In genomic region chr1:84701366-84701765, GRCh38 we compare ENCODE assay signal across 1 cellular context.
TF ChIP-seq lines count a peak whose summit lies in the region.

No MANE protein-coding gene starts in this region.

TF ChIP-seq in IMR-90, 13 proteins besides CTCF, POLR2A, EP300 and RAD21:
- no peak for TF ChIP-seq MAZ (IDR thresholded peaks at IDR 0.05; ENCODE audit: borderline replicate concordance, low read depth, low read length)
- TF ChIP-seq RFX5 (IDR thresholded peaks at IDR 0.05; ENCODE audit: low read depth, low read length), result no peak
- no peak for TF ChIP-seq USF2 (IDR thresholded peaks at IDR 0.05; ENCODE audit: low read depth, low read length)
- TF ChIP-seq NFE2L2 (IDR thresholded peaks at IDR 0.05; ENCODE audit: low read depth, low read length), result no peak
- no peak for TF ChIP-seq BHLHE40 (IDR thresholded peaks at IDR 0.05; ENCODE audit: low read depth, low read length)
- no peak for TF ChIP-seq FOS (IDR thresholded peaks at IDR 0.05; ENCODE audit: low read depth, low read length)
- no peak for TF ChIP-seq MXI1 (IDR thresholded peaks at IDR 0.05; ENCODE audit: borderline replicate concordance, low read depth, low read length)
- TF ChIP-seq CHD1 (IDR thresholded peaks at IDR 0.05; ENCODE audit: low read depth, low read length), result no peak
- TF ChIP-seq RCOR1 (IDR thresholded peaks at IDR 0.05; ENCODE audit: insufficient replicate concordance, low read length), result no peak
- no peak for TF ChIP-seq SMC3 (IDR thresholded peaks at IDR 0.05; ENCODE audit: low read depth, low read length)
- TF ChIP-seq CEBPB (IDR thresholded peaks at IDR 0.05; ENCODE audit: low read depth, low read length), result no peak
- TF ChIP-seq MAFK (IDR thresholded peaks at IDR 0.05; ENCODE audit: low read depth, low read length), result no peak
- TF ChIP-seq ELK1 (IDR thresholded peaks at IDR 0.05; ENCODE audit: borderline replicate concordance, low read depth, low read length), result no peak
